In the genomic region with DNA sequence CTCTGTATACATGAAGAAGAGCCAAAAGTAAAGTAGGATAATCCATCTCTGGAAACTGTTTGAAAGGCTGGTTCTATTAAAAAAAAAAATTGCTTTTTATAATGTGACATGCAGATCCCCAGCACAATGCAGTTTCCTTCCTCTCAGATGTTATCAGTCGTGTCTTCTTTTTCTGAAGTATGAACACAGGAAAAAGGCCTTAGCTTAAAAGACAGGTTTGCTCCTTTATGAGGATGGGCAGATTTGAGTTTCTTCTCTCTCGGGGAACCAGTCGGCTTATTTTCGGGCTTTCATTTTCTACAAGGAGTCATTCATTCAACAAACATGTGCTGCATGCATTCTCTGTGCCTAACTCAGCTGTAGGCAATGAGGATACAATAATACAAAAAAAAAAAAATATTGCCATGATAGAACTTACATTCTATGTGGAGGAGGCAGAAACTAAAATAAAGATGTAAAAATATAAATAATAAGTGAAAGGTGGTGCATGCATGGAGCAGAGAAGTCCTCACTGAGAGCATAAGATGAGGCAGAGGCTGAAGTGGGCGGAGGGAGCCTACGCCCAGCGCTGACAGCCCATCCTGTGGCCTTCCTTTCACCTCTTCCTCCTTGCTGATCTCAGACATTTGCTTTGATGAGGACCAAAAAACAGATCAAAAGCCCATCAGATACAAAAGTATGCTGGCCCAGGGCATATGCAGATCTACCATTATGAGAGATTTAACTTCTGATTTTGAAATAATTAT, we compare ENCODE assay signal across 9 cellular contexts. TPM values are rescaled to one million over a fixed set of nuclear protein-coding genes. Genes with fewer than 3 reads are reported as not detected.
DNase-seq lines count a peak whose midpoint lies in the region; ATAC-seq, FAIRE-seq and TF ChIP-seq lines count a peak whose summit lies in the region.
"Had no signal": no experiment of that assay in that cellular context is flagged by ENCODE, and none has a peak within 500 bp of the region (broad histone marks: within the 10 kb centered on the region; RNA-seq: fewer than 3 reads in every experiment).

A gene (minus strand): TSS at position 513 of the 746 bp plus-strand sequence. CDS start 467 bp downstream, at position 46.

- no peaks in the 10 kb centered on the region for H3K36me3 ChIP-seq in effector memory CD4-positive, alpha-beta T cell (ENCODE audit: control insufficient read depth, insufficient read depth, low read length)
- H3K36me3 ChIP-seq: heart left ventricle had no signal

- no peaks in the 10 kb centered on the region for H3K27me3 ChIP-seq in effector memory CD4-positive, alpha-beta T cell (replicated peaks; ENCODE audit: control insufficient read depth, insufficient read depth, low read length, poor library complexity, severe bottlenecking)
- H3K27me3 ChIP-seq: heart left ventricle had no signal

- DNase-seq in GM12891 (ENCODE audit: insufficient read length, low spot score) (no peak), KG1 (lab: John Stamatoyannopoulos, UW) (peak; percentile 44), NCI-H2227 (lab: John Stamatoyannopoulos, UW; ENCODE audit: unreplicated experiment) (no peak), sciatic nerve (ENCODE audit: low spot score) (no peak), NCI-H446 (lab: John Stamatoyannopoulos, UW) (no peak)
- DNase-seq in effector memory CD4-positive, alpha-beta T cell, result no peak
- DNase-seq: heart left ventricle had no signal

- TF ChIP-seq POLR2A in GM12891 (IDR thresholded peaks at IDR 0.05; ENCODE audit: low read depth, low read length), result 0 out of 2 replicates have a peak, but pooled peaks have one; percentile 56

- H3K4me3 ChIP-seq in effector memory CD4-positive, alpha-beta T cell (ENCODE audit: insufficient read depth, low read depth, low read length, poor library complexity, severe bottlenecking), result peak within 1 kb of the TSS; percentile 47

- no peaks in the 10 kb centered on the region for H3K9me3 ChIP-seq in effector memory CD4-positive, alpha-beta T cell (ENCODE audit: control insufficient read depth, low read length)
- H3K9me3 ChIP-seq: heart left ventricle had no signal

- FAIRE-seq in GM12891 (lab: Jason Lieb, UNC), result peak; percentile 48

- intact Hi-C loops in sciatic nerve (cut with DNase I), result no loop called here

- H3K27ac ChIP-seq in effector memory CD4-positive, alpha-beta T cell (ENCODE audit: insufficient read depth, low read length, poor library complexity, severe bottlenecking), result peak within 1 kb of the TSS; percentile 68

- ATAC-seq in GM21381 (IDR thresholded peaks at IDR 0.05; ENCODE audit: unreplicated experiment) (peak; percentile 42), sciatic nerve (no peak), HG03175 (IDR thresholded peaks at IDR 0.05; ENCODE audit: unreplicated experiment) (no peak)

- peaks cover 63% of the 10 kb centered on the region for H3K4me1 ChIP-seq in effector memory CD4-positive, alpha-beta T cell (ENCODE audit: control insufficient read depth, insufficient read depth, low read length, poor library complexity, severe bottlenecking)

TF ChIP-seq in GM12891, 5 proteins besides CTCF, POLR2A, EP300 and RAD21:
- TF ChIP-seq TAF1 (IDR thresholded peaks at IDR 0.05; ENCODE audit: low read depth, low read length), result no peak
- peak; percentile 40 for TF ChIP-seq SPI1 (IDR thresholded peaks at IDR 0.05; ENCODE audit: low read depth, low read length)

RNA-seq across cellular contexts. Expression of the gene that starts here (rescaled TPM):
- polyA plus RNA-seq in GM12891 (2012; ENCODE audit: low read depth, missing spikeins), result 65.3 TPM
- total RNA-seq in sciatic nerve, result 3.1 TPM
